In genomic region chr6:71446084-71446869, GRCh38 we compare ENCODE assay signal across 13 cellular contexts.
DNase-seq lines count a peak whose midpoint lies in the region; ATAC-seq and TF ChIP-seq lines count a peak whose summit lies in the region.
"Had no signal": no experiment of that assay in that cellular context is flagged by ENCODE, and none has a peak within 500 bp of the region (broad histone marks: within the 10 kb centered on the region; RNA-seq: fewer than 3 reads in every experiment).

No MANE protein-coding gene starts in this region.

- no TSS peak for BruUV-seq in OCI-LY7 (replicated peaks; lab: Mats Ljungman, UMichigan)

- H3K9me2 ChIP-seq in OCI-LY7 (ENCODE audit: insufficient read depth, low read length): no peaks in the 10 kb centered on the region

- no peaks in the 10 kb centered on the region for H3K36me3 Mint-ChIP-seq in activated CD4-positive, alpha-beta memory T cell treated with anti-CD3 and anti-CD28 coated beads for 36 hours

- peak overlapping the region; percentile 17; the same call in 1 of the 2 replicates for H2AFZ ChIP-seq in OCI-LY7 (ENCODE audit: low read length)

- no peak overlapping the region for H3K4me3 Mint-ChIP-seq in activated CD4-positive, alpha-beta memory T cell treated with anti-CD3 and anti-CD28 coated beads for 36 hours
- H3K4me3 Mint-ChIP-seq: dendritic cell treated with granulocyte-macrophage colony-stimulating factor and Interleukin-4, amounts not matched to agents 40 ng/mL and 50 ng/mL, for 4 days had no signal

- H3K27ac Mint-ChIP-seq in activated CD4-positive, alpha-beta memory T cell treated with anti-CD3 and anti-CD28 coated beads for 36 hours: no peak overlapping the region
- H3K27ac Mint-ChIP-seq: dendritic cell treated with granulocyte-macrophage colony-stimulating factor and Interleukin-4, amounts not matched to agents 40 ng/mL and 50 ng/mL, for 4 days; progenitor cell of endocrine pancreas had no signal

- H3K9me3 Mint-ChIP-seq in activated CD4-positive, alpha-beta memory T cell treated with anti-CD3 and anti-CD28 coated beads for 36 hours: no peaks in the 10 kb centered on the region
- H3K9me3 Mint-ChIP-seq: dendritic cell treated with granulocyte-macrophage colony-stimulating factor and Interleukin-4, amounts not matched to agents 40 ng/mL and 50 ng/mL, for 4 days had no signal

- no peaks in the 10 kb centered on the region for H3K4me1 Mint-ChIP-seq in activated CD4-positive, alpha-beta memory T cell treated with anti-CD3 and anti-CD28 coated beads for 36 hours (ENCODE audit: low read depth)

- no peaks in the 10 kb centered on the region for H3K79me2 ChIP-seq in OCI-LY7 (ENCODE audit: insufficient read depth, low read depth, low read length)

- no peaks in the 10 kb centered on the region for H3K36me3 ChIP-seq in OCI-LY7 (ENCODE audit: insufficient read depth, low read length)

- TF ChIP-seq CTCF in OCI-LY7 (conservative IDR thresholded peaks at IDR 0.05; ENCODE audit: low read length) (no peak), omental fat pad (IDR thresholded peaks at IDR 0.05) (no peak)

- H3K4me2 ChIP-seq in OCI-LY7 (ENCODE audit: low read length): no peak overlapping the region

- peaks cover 4% of the 10 kb centered on the region for H3K27me3 Mint-ChIP-seq in activated CD4-positive, alpha-beta memory T cell treated with anti-CD3 and anti-CD28 coated beads for 36 hours
- H3K27me3 Mint-ChIP-seq: dendritic cell treated with granulocyte-macrophage colony-stimulating factor and Interleukin-4, amounts not matched to agents 40 ng/mL and 50 ng/mL, for 4 days; progenitor cell of endocrine pancreas had no signal

- POLR2A ChIA-PET in OCI-LY7 (lab: Charles Lee): no interaction called here
- POLR2A ChIA-PET in activated CD4-positive, alpha-beta memory T cell treated with anti-CD3 and anti-CD28 coated beads for 36 hours (lab: Charles Lee): no interaction called here

- CTCF ChIA-PET in OCI-LY7 (lab: Charles Lee; ENCODE audit: unreplicated experiment): no interaction called here
- CTCF ChIA-PET in activated CD4-positive, alpha-beta memory T cell treated with anti-CD3 and anti-CD28 coated beads for 36 hours (lab: Charles Lee): no interaction called here

- intact Hi-C loops in OCI-LY7 (cut with micrococcal nuclease; ENCODE audit: unreplicated experiment): no loop called here
- intact Hi-C loops in activated CD4-positive, alpha-beta memory T cell treated with anti-CD3 and anti-CD28 coated beads for 36 hours (cut with micrococcal nuclease): no loop called here

- no peaks in the 10 kb centered on the region for H3K9me3 ChIP-seq in OCI-LY7 (ENCODE audit: low read length)

- H3K27ac ChIP-seq in OCI-LY7 (ENCODE audit: low read depth, low read length, poor library complexity, severe bottlenecking): no peak overlapping the region

- ATAC-seq in GM21360 (IDR thresholded peaks at IDR 0.05; ENCODE audit: unreplicated experiment) (peak; percentile 69), omental fat pad (ENCODE audit: low FRiP score) (no peak)

- H3K4me1 ChIP-seq in OCI-LY7 (ENCODE audit: insufficient read depth, low read length, poor library complexity, severe bottlenecking): peaks cover 10% of the 10 kb centered on the region

- no peak overlapping the region for H3K4me3 ChIP-seq in OCI-LY7 (ENCODE audit: low read depth, low read length, poor library complexity, severe bottlenecking)

- DNase-seq in AG20443 (ENCODE audit: low spot score) (peak; percentile 13), OCI-LY7 (ENCODE audit: low spot score) (no peak), lung microvascular endothelial cell (ENCODE audit: low read depth in 2 of 2) (peak; percentile 19 to 38), omental fat pad (ENCODE audit: low spot score) (no peak), DMS79 treated with DMSO at 0.1 percent for 48 hours (lab: John Stamatoyannopoulos, UW) (no peak)
- no peak for DNase-seq in activated CD4-positive, alpha-beta memory T cell treated with anti-CD3 and anti-CD28 coated beads for 36 hours
- DNase-seq in stimulated activated CD4-positive, alpha-beta T cell treated with anti-CD3 and anti-CD28 coated beads, Interleukin-4, amount 100 ng/mL, for 1 hour: no peak
- DNase-seq: NCI-H1436 treated with DMSO at 0.1 percent for 48 hours, NCI-H526, T1000 had no signal

- no peaks in the 10 kb centered on the region for H4K20me1 ChIP-seq in OCI-LY7 (ENCODE audit: insufficient read depth, low read length)

Comparison
In these comparisons a context has a peak if more than half of its experiments do, and no peak if none do; other contexts are left out.
1. DNase-seq: peak in AG20443 (single experiment) and lung microvascular endothelial cell (2 of 2); none in OCI-LY7 (single experiment), activated CD4-positive, alpha-beta memory T cell treated with anti-CD3 and anti-CD28 coated beads for 36 hours (single experiment), omental fat pad (single experiment), stimulated activated CD4-positive, alpha-beta T cell treated with anti-CD3 and anti-CD28 coated beads, Interleukin-4, amount 100 ng/mL, for 1 hour (single experiment) and DMS79 treated with DMSO at 0.1 percent for 48 hours (single experiment).